Comparison of ENCODE assay signal across 29 cellular contexts in the genomic region with DNA sequence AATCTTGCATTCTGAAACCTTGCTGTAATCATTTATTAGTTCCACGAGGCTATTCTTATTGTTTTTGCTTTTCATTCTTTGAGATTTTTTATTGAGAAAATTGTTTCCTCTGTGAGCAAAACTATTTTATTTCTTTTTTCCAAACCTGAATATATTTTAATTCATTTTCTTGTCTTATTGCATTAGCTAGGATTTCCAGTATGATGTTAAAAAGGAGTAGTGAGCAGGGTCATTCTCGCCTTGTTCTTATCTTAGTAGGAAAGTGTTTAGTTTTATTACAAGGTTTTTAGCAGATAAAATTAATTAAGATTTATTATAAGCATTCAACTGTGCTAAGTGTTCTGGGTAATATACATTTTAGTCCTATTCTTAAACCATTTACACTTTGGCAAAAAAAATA.
"Had no signal": no experiment of that assay in that cellular context is flagged by ENCODE, and none has a peak within 500 bp of the region (broad histone marks: within the 10 kb centered on the region; RNA-seq: fewer than 3 reads in every experiment).

No MANE protein-coding gene starts in this region.

- DNase-seq: stimulated activated CD4-positive, alpha-beta T cell treated with anti-CD3 and anti-CD28 coated beads, Interleukin-2, amount 100 ng/mL, for 48 hours; stimulated activated CD4-positive, alpha-beta T cell treated with anti-CD3 and anti-CD28 coated beads, Interleukin-4, amount 100 ng/mL, for 1 hour; stimulated activated CD4-positive, alpha-beta T cell treated with anti-CD3 and anti-CD28 coated beads, Interleukin-4, amount 100 ng/mL, for 24 hours; stimulated activated CD4-positive, alpha-beta T cell treated with anti-CD3 and anti-CD28 coated beads, Interleukin-4, amount 100 ng/mL, for 4 hours; stimulated activated CD8-positive, alpha-beta memory T cell treated with anti-CD3 and anti-CD28 coated beads, Interleukin-4, amount 100 ng/mL, for 48 hours; stimulated activated naive B cell treated with anti-CD40 and anti-IgM and Interleukin-4, amounts not matched to agents 10 μg/mL and 1 μg/mL and 100 μg/mL, for 72 hours; stimulated activated naive CD4-positive, alpha-beta T cell; stimulated activated naive CD4-positive, alpha-beta T cell treated with Interleukin-2 at 50 U/mL for 16 hours; stimulated activated naive CD8-positive, alpha-beta T cell treated with anti-CD3 and anti-CD28 coated beads, Interleukin-15, amount 100 ng/mL, for 72 hours; stimulated activated naive CD8-positive, alpha-beta T cell treated with anti-CD3 and anti-CD28 coated beads, Interleukin-15, Interleukin-2, amounts not matched to agents 100 U/mL and 50 U/mL, for 24 hours; stomach; substantia nigra; testis; thyroid gland; tibial artery; transverse colon; trophoblast cell; upper lobe of left lung; upper lobe of right lung; uterus had no signal

- H3K27ac ChIP-seq: stomach, suprapubic skin, testis, thoracic aorta, thyroid gland, tibial artery, tibial nerve, transverse colon, upper lobe of left lung, upper lobe of right lung, uterus, vagina had no signal

- H3K4me3 ChIP-seq: stomach, suprapubic skin, testis, thoracic aorta, thyroid gland, tibial artery, tibial nerve, transverse colon, upper lobe of left lung, upper lobe of right lung, uterus, vagina had no signal

- H3K4me3 Mint-ChIP-seq: stimulated activated effector memory CD8-positive, alpha-beta T cell treated with anti-CD3 and anti-CD28 coated beads, Interleukin-12 subunit alpha, Interleukin-12 subunit beta, amount 100 ng/mL, for 72 hours; stimulated activated memory B cell treated with anti-CD40 and anti-IgM and Interleukin-4, amounts not matched to agents 10 μg/mL and 1 μg/mL and 100 μg/mL, for 72 hours; stimulated activated naive B cell treated with anti-CD40 and anti-IgM and Interleukin-4, amounts not matched to agents 10 μg/mL and 1 μg/mL and 100 μg/mL, for 72 hours; stimulated activated naive CD8-positive, alpha-beta T cell treated with anti-CD3 and anti-CD28 coated beads, Interleukin-15, amount 100 ng/mL, for 72 hours; stimulated activated naive CD8-positive, alpha-beta T cell treated with anti-CD3 and anti-CD28 coated beads, Interleukin-15, Interleukin-2, amounts not matched to agents 100 ng/mL and 50 ng/mL, for 24 hours; type B pancreatic cell had no signal

- H3K36me3 Mint-ChIP-seq: stimulated activated effector memory CD8-positive, alpha-beta T cell treated with anti-CD3 and anti-CD28 coated beads, Interleukin-12 subunit alpha, Interleukin-12 subunit beta, amount 100 ng/mL, for 72 hours; type B pancreatic cell had no signal

- H3K4me1 ChIP-seq: stomach, testis, upper lobe of left lung, upper lobe of right lung, uterus, vagina had no signal

- H3K9me3 ChIP-seq: stomach, suprapubic skin, testis, thoracic aorta, thyroid gland, tibial artery, transverse colon, upper lobe of left lung, upper lobe of right lung, uterus, vagina had no signal

- H3K27me3 Mint-ChIP-seq: stimulated activated naive CD8-positive, alpha-beta T cell treated with anti-CD3 and anti-CD28 coated beads, Interleukin-15, Interleukin-2, amounts not matched to agents 100 ng/mL and 50 ng/mL, for 24 hours; type B pancreatic cell had no signal

- FAIRE-seq: urothelium cell line had no signal

- H3K27ac Mint-ChIP-seq: stimulated activated effector memory CD8-positive, alpha-beta T cell treated with anti-CD3 and anti-CD28 coated beads, Interleukin-12 subunit alpha, Interleukin-12 subunit beta, amount 100 ng/mL, for 72 hours; stimulated activated memory B cell treated with anti-CD40 and anti-IgM and Interleukin-4, amounts not matched to agents 10 μg/mL and 1 μg/mL and 100 μg/mL, for 72 hours; stimulated activated naive B cell treated with anti-CD40 and anti-IgM and Interleukin-4, amounts not matched to agents 10 μg/mL and 1 μg/mL and 100 μg/mL, for 72 hours; stimulated activated naive CD8-positive, alpha-beta T cell treated with anti-CD3 and anti-CD28 coated beads, Interleukin-15, amount 100 ng/mL, for 72 hours; stimulated activated naive CD8-positive, alpha-beta T cell treated with anti-CD3 and anti-CD28 coated beads, Interleukin-15, Interleukin-2, amounts not matched to agents 100 ng/mL and 50 ng/mL, for 24 hours; type B pancreatic cell had no signal

- H3K36me3 ChIP-seq: stomach, suprapubic skin, thoracic aorta, thyroid gland, tibial artery, tibial nerve, transverse colon, upper lobe of left lung, upper lobe of right lung, uterus, vagina had no signal

- ATAC-seq: stimulated activated effector memory CD8-positive, alpha-beta T cell treated with anti-CD3 and anti-CD28 coated beads, Interleukin-12 subunit alpha, Interleukin-12 subunit beta, amount 100 ng/mL, for 72 hours; stimulated activated memory B cell treated with anti-CD40 and anti-IgM and Interleukin-4, amounts not matched to agents 10 μg/mL and 1 μg/mL and 100 μg/mL, for 72 hours; stimulated activated naive B cell treated with anti-CD40 and anti-IgM and Interleukin-4, amounts not matched to agents 10 μg/mL and 1 μg/mL and 100 μg/mL, for 72 hours; stimulated activated naive CD8-positive, alpha-beta T cell treated with anti-CD3 and anti-CD28 coated beads, Interleukin-15, amount 100 ng/mL, for 72 hours; stimulated activated naive CD8-positive, alpha-beta T cell treated with anti-CD3 and anti-CD28 coated beads, Interleukin-15, Interleukin-2, amounts not matched to agents 100 U/mL and 50 U/mL, for 24 hours; upper lobe of right lung had no signal

- H3K27me3 ChIP-seq: stomach, suprapubic skin, testis, thyroid gland, tibial artery, tibial nerve, transverse colon, upper lobe of left lung, upper lobe of right lung, uterus, vagina had no signal
